Comparison of ENCODE assay signal across 10 cellular contexts in the genomic region with DNA sequence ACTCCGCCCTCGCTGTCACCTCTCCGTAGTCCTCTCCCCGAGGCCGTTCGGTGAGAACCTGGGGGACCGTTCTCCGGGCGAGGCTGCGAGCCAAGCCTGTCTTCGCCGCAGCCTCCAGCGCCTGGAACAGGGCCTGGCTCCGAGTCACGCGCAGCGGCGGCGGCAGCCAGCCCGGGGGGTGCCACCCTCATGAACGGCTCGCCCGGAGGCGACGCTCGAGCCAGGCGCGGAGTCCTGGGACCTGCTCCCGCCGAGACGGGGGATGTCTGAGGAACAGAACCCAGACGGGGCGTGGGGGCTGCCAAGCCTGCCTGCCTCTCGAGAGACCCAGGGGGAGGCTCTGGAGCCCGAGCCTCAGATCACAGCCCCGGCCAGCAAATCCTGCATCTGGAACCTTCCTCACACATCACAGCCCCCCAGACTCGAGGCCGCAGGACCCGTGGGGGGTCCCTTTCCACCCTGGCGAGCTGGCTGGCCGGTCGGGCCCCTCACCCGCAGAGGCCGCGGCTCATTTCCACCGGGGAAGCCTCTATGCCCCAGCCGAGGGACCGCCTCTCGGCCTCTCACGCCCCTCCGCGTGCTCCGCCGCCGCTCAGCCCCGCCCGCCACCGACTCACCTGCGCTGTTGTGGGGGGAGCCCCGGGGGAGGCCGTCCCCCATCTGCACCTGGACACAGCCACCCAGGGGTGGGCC. TPM values are rescaled to one million over a fixed set of nuclear protein-coding genes. Genes with fewer than 3 reads are reported as not detected.
A peak's percentile ranks its signal among the peaks of the same experiment; 100 is the strongest.
DNase-seq lines count a peak whose midpoint lies in the region; ATAC-seq, FAIRE-seq and TF ChIP-seq lines count a peak whose summit lies in the region.
"Had no signal": no experiment of that assay in that cellular context is flagged by ENCODE, and none has a peak within 500 bp of the region (broad histone marks: within the 10 kb centered on the region; RNA-seq: fewer than 3 reads in every experiment).

No MANE protein-coding gene starts in this region.

- no peak for TF ChIP-seq RAD21 in HepG2 (CRISPR knock-in tag; IDR thresholded peaks at IDR 0.05)

- BruUV-seq in MCF 10A (replicated peaks; lab: Mats Ljungman, UMichigan) = no TSS peak
- BruUV-seq in HepG2 (replicated peaks; lab: Mats Ljungman, UMichigan) = no TSS peak

- H3K79me2 ChIP-seq in HepG2 (ENCODE audit: insufficient read depth, low read length) = no peaks in the 10 kb centered on the region

- peak; percentile 57 for ATAC-seq in Right ventricle myocardium inferior
- ATAC-seq in HepG2 = peak; percentile 2
- no peak for ATAC-seq in GM21367 (IDR thresholded peaks at IDR 0.05; ENCODE audit: unreplicated experiment)

- DNase-seq in Right ventricle myocardium inferior (ENCODE audit: missing footprints) = peak; percentile 69
- no peak for DNase-seq in cardiac septum (ENCODE audit: low spot score)
- peak; percentile 36 for DNase-seq in MCF 10A (ENCODE audit: unreplicated experiment)
- DNase-seq in HepG2 (ENCODE audit: low spot score) = no peak
- peak; percentile 60 for DNase-seq in superior temporal gyrus (ENCODE audit: extremely low spot score)
- DNase-seq in NCI-H2081 treated with DMSO at 0.1 percent for 48 hours (lab: John Stamatoyannopoulos, UW) = no peak
- DNase-seq in mesenteric fat pad (ENCODE audit: low spot score) = no peak

- H2AFZ ChIP-seq in HepG2 (ENCODE audit: low read length) = no peak overlapping the region

- 5% methylated on average over 4 of the region's 61 CpGs for WGBS in HepG2 (ENCODE audit: low lambda C conversion rate)

- no peaks in the 10 kb centered on the region for H3K9me3 ChIP-seq in HepG2 (ENCODE audit: low read length)

- H3K4me2 ChIP-seq in HepG2 (ENCODE audit: low read depth, low read length) = peak overlapping the region; percentile 61

- TF ChIP-seq EP300 in HepG2 (IDR thresholded peaks at IDR 0.05; ENCODE audit: low read depth in 2 of 2, low read length in 2 of 2) (no peak), HepG2 (CRISPR knock-in tag; IDR thresholded peaks at IDR 0.05; ENCODE audit: borderline replicate concordance) (no peak)

- H3K4me1 ChIP-seq in HepG2 (ENCODE audit: insufficient read depth, low read length) = peaks cover 7% of the 10 kb centered on the region; the same call in 1 of the 2 replicates

- H3K4me3 ChIP-seq in HepG2 (replicated peaks in 1 of 3; ENCODE audit: insufficient read depth in 1 of 3, low read depth in 2 of 3, low read length in 3 of 3) = peak overlapping the region in 1 of 3 experiments; percentile 52; a peak in 2 of 6 replicates

- peaks cover 0 to 1% of the 10 kb centered on the region in 2 experiments; a peak in 1 of 5 replicates for H3K36me3 ChIP-seq in HepG2 (replicated peaks in 1 of 2; ENCODE audit: control insufficient read depth in 1 of 2, insufficient read depth in 2 of 2, low read length in 2 of 2)

- no peak overlapping the region for H3K27ac Mint-ChIP-seq in MCF 10A (ENCODE audit: low read depth, unreplicated experiment)

- TF ChIP-seq POLR2A in HepG2 (IDR thresholded peaks at IDR 0.05; ENCODE audit: insufficient read depth in 1 of 2, low read depth in 2 of 2, low read length in 2 of 2) = no peak

- in situ Hi-C loops in HepG2 (cut with HindIII; ENCODE audit: extremely low pct_ligation_motif_present, low pct_unique_long_range_greater_than_20kb) = no loop called here

- H3K27ac ChIP-seq in HepG2 (ENCODE audit: extremely low read length, insufficient read depth, low read length) = no peak overlapping the region

- H3K27me3 Mint-ChIP-seq in MCF 10A (ENCODE audit: insufficient read depth, unreplicated experiment) = peaks cover 31% of the 10 kb centered on the region

- intact Hi-C loops in Right ventricle myocardium inferior (cut with DNase I) = no loop called here
- intact Hi-C loops in cardiac septum (cut with DNase I) = no loop called here
- intact Hi-C loops in MCF 10A (cut with micrococcal nuclease) = no loop called here
- intact Hi-C loops in HepG2 (cut with micrococcal nuclease; ENCODE audit: unreplicated experiment) = no loop called here

- no peaks in the 10 kb centered on the region for H3K9me3 Mint-ChIP-seq in MCF 10A (ENCODE audit: unreplicated experiment)
- H3K9me3 Mint-ChIP-seq: neural crest cell had no signal

- CTCF ChIA-PET in MCF 10A (lab: Yijun Ruan, JAX) = no interaction called here
- CTCF ChIA-PET in HepG2 (lab: Yijun Ruan, JAX; ENCODE audit: low intra/inter-chr PET ratio, low total read pairs) = no interaction called here

- H3K4me3 Mint-ChIP-seq in MCF 10A (ENCODE audit: unreplicated experiment) = no peak overlapping the region

- H4K20me1 ChIP-seq in HepG2 (ENCODE audit: insufficient read depth, low read length) = peaks cover 41% of the 10 kb centered on the region

- TF ChIP-seq CTCF in MCF 10A (IDR thresholded peaks at IDR 0.05; ENCODE audit: unreplicated experiment) (no peak), HepG2 (CRISPR knock-in tag; IDR thresholded peaks at IDR 0.05) (no peak)

- peaks cover under 1% of the 10 kb centered on the region for H3K36me3 Mint-ChIP-seq in MCF 10A (ENCODE audit: insufficient read depth, unreplicated experiment)

- FAIRE-seq in HepG2 (lab: Jason Lieb, UNC) = no peak
- FAIRE-seq: G401.6 had no signal

- no peak overlapping the region for H3K9ac ChIP-seq in HepG2 (ENCODE audit: insufficient read depth, low read depth, low read length)

- peaks cover 23 to 48% of the 10 kb centered on the region in 2 experiments for H3K27me3 ChIP-seq in HepG2 (ENCODE audit: control insufficient read depth in 1 of 2, insufficient read depth in 2 of 2, low read length in 2 of 2)

- POLR2A ChIA-PET in MCF 10A (lab: Yijun Ruan, JAX) = no interaction called here
- POLR2A ChIA-PET in HepG2 (lab: Yijun Ruan, JAX) = interaction anchor here (0.6 kb wide), 1 partner anchor 25 kb away, joined by 3 read pairs; no protein-coding TSS in a partner anchor

- no peaks in the 10 kb centered on the region for H3K4me1 Mint-ChIP-seq in MCF 10A (ENCODE audit: insufficient read depth, unreplicated experiment)

RNA-seq across cellular contexts. Expression of a gene that starts 4.1 kb away (rescaled TPM):
- total RNA-seq in Right ventricle myocardium inferior (6.8 TPM), cardiac septum (not detected), MCF 10A (2022) (not detected in 2 replicates), HepG2 (2016; rRNA removed; fragmentation: Illumina TruSeq; extraction: Trizol) (not detected in 2 replicates), mesenteric fat pad (not detected)
- not detected in 2 replicates for total RNA-seq in HepG2 (2016; cell fraction: cytosol; rRNA removed; fragmentation: Illumina TruSeq; extraction: Trizol; ENCODE audit: low read depth)
- total RNA-seq in HepG2 (2016; cell fraction: insoluble cytoplasmic fraction; rRNA removed; fragmentation: Illumina TruSeq; extraction: Trizol) = not detected in 2 replicates
- not detected in 2 replicates for total RNA-seq in HepG2 (2016; cell fraction: membrane; rRNA removed; fragmentation: Illumina TruSeq; extraction: Trizol)
- total RNA-seq in HepG2 (2016; cell fraction: nucleus; rRNA removed; fragmentation: Illumina TruSeq; extraction: Trizol) = not detected in 2 replicates
- polyA plus RNA-seq in HepG2 (2011; rRNA removed) = not detected in 2 replicates
- not detected in 2 replicates for polyA plus RNA-seq in HepG2 (2011; cell fraction: cytosol; rRNA removed)
- not detected in 2 replicates for polyA plus RNA-seq in HepG2 (2011; cell fraction: nucleus; rRNA removed)
- polyA plus RNA-seq in HepG2 (2012) = not detected in 2 replicates
- polyA plus RNA-seq in HepG2 (2016; cell fraction: cytosol; fragmentation: Illumina TruSeq; extraction: Trizol; ENCODE audit: low read depth) = not detected in 2 replicates
- not detected in 2 replicates for polyA plus RNA-seq in HepG2 (2016; cell fraction: insoluble cytoplasmic fraction; fragmentation: Illumina TruSeq; extraction: Trizol; ENCODE audit: low read depth)
- polyA plus RNA-seq in HepG2 (2016; cell fraction: membrane; fragmentation: Illumina TruSeq; extraction: Trizol; ENCODE audit: low read depth) = not detected in 2 replicates
- polyA plus RNA-seq in HepG2 (2016; cell fraction: nucleus; fragmentation: Illumina TruSeq; extraction: Trizol; ENCODE audit: insufficient read depth, low read depth) = not detected in 2 replicates
- not detected in 2 replicates for polyA minus RNA-seq in HepG2 (2011; rRNA and poly(A)+ RNA removed; ENCODE audit: low replicate concordance)
- not detected in 2 replicates for polyA minus RNA-seq in HepG2 (2011; cell fraction: cytosol; rRNA and poly(A)+ RNA removed)
- polyA minus RNA-seq in HepG2 (2011; cell fraction: nucleus; rRNA and poly(A)+ RNA removed) = not detected in 2 replicates

RNA-seq across cellular contexts. Expression of a gene that starts 15.9 kb away (rescaled TPM):
- total RNA-seq in Right ventricle myocardium inferior = 1.2 TPM
- 0.08 TPM for total RNA-seq in cardiac septum
- total RNA-seq in MCF 10A (2022) = 0.12 TPM in 2 replicates
- 0.11 TPM in 1 of 2 replicates, not detected in the other for total RNA-seq in HepG2 (2016; rRNA removed; fragmentation: Illumina TruSeq; extraction: Trizol)
- total RNA-seq in HepG2 (2016; cell fraction: cytosol; rRNA removed; fragmentation: Illumina TruSeq; extraction: Trizol; ENCODE audit: low read depth) = 0.10 TPM in 1 of 2 replicates, not detected in the other
- 0.17 TPM in 1 of 2 replicates, not detected in the other for total RNA-seq in HepG2 (2016; cell fraction: insoluble cytoplasmic fraction; rRNA removed; fragmentation: Illumina TruSeq; extraction: Trizol)
- 0.07 and 0.09 TPM in 2 replicates for total RNA-seq in HepG2 (2016; cell fraction: membrane; rRNA removed; fragmentation: Illumina TruSeq; extraction: Trizol)
- total RNA-seq in HepG2 (2016; cell fraction: nucleus; rRNA removed; fragmentation: Illumina TruSeq; extraction: Trizol) = 0.25 and 0.38 TPM in 2 replicates
- polyA plus RNA-seq in HepG2 (2011; rRNA removed) = 0.22 and 0.29 TPM in 2 replicates
- polyA plus RNA-seq in HepG2 (2011; cell fraction: cytosol; rRNA removed) = 0.03 and 0.04 TPM in 2 replicates
- 1.2 and 1.7 TPM in 2 replicates for polyA plus RNA-seq in HepG2 (2011; cell fraction: nucleus; rRNA removed)
- polyA plus RNA-seq in HepG2 (2012) = 0.16 and 0.31 TPM in 2 replicates
- polyA plus RNA-seq in HepG2 (2016; cell fraction: cytosol; fragmentation: Illumina TruSeq; extraction: Trizol; ENCODE audit: low read depth) = not detected in 2 replicates
- 0.05 TPM in 1 of 2 replicates, not detected in the other for polyA plus RNA-seq in HepG2 (2016; cell fraction: insoluble cytoplasmic fraction; fragmentation: Illumina TruSeq; extraction: Trizol; ENCODE audit: low read depth)
- 0.05 and 0.06 TPM in 2 replicates for polyA plus RNA-seq in HepG2 (2016; cell fraction: membrane; fragmentation: Illumina TruSeq; extraction: Trizol; ENCODE audit: low read depth)
- polyA plus RNA-seq in HepG2 (2016; cell fraction: nucleus; fragmentation: Illumina TruSeq; extraction: Trizol; ENCODE audit: insufficient read depth, low read depth) = 1.1 and 1.2 TPM in 2 replicates
- 0.46 and 1.4 TPM in 2 replicates for polyA minus RNA-seq in HepG2 (2011; rRNA and poly(A)+ RNA removed; ENCODE audit: low replicate concordance)
- polyA minus RNA-seq in HepG2 (2011; cell fraction: cytosol; rRNA and poly(A)+ RNA removed) = 0.20 TPM in 1 of 2 replicates, not detected in the other
- 0.26 and 0.37 TPM in 2 replicates for polyA minus RNA-seq in HepG2 (2011; cell fraction: nucleus; rRNA and poly(A)+ RNA removed)
- 0.19 TPM for total RNA-seq in mesenteric fat pad

RNA-seq across cellular contexts. Expression of a gene that starts 36.2 kb away (rescaled TPM):
- total RNA-seq in Right ventricle myocardium inferior (1.5 TPM), cardiac septum (0.24 TPM), MCF 10A (2022) (9.1 and 21.1 TPM in 2 replicates), HepG2 (2016; rRNA removed; fragmentation: Illumina TruSeq; extraction: Trizol) (37.3 and 41.8 TPM in 2 replicates), mesenteric fat pad (not detected)
- total RNA-seq in HepG2 (2016; cell fraction: cytosol; rRNA removed; fragmentation: Illumina TruSeq; extraction: Trizol; ENCODE audit: low read depth) = 13.0 and 13.7 TPM in 2 replicates
- 37.1 and 38.5 TPM in 2 replicates for total RNA-seq in HepG2 (2016; cell fraction: insoluble cytoplasmic fraction; rRNA removed; fragmentation: Illumina TruSeq; extraction: Trizol)
- 17.3 and 25.3 TPM in 2 replicates for total RNA-seq in HepG2 (2016; cell fraction: membrane; rRNA removed; fragmentation: Illumina TruSeq; extraction: Trizol)
- 25.4 and 26.0 TPM in 2 replicates for total RNA-seq in HepG2 (2016; cell fraction: nucleus; rRNA removed; fragmentation: Illumina TruSeq; extraction: Trizol)
- 10.6 and 11.2 TPM in 2 replicates for polyA plus RNA-seq in HepG2 (2011; rRNA removed)
- 6.7 and 15.2 TPM in 2 replicates for polyA plus RNA-seq in HepG2 (2011; cell fraction: cytosol; rRNA removed)
- polyA plus RNA-seq in HepG2 (2011; cell fraction: nucleus; rRNA removed) = 15.5 and 21.0 TPM in 2 replicates
- 4.9 and 8.1 TPM in 2 replicates for polyA plus RNA-seq in HepG2 (2012)
- polyA plus RNA-seq in HepG2 (2016; cell fraction: cytosol; fragmentation: Illumina TruSeq; extraction: Trizol; ENCODE audit: low read depth) = 11.6 and 12.9 TPM in 2 replicates
- 35.7 and 42.0 TPM in 2 replicates for polyA plus RNA-seq in HepG2 (2016; cell fraction: insoluble cytoplasmic fraction; fragmentation: Illumina TruSeq; extraction: Trizol; ENCODE audit: low read depth)
- 15.9 TPM in 2 replicates for polyA plus RNA-seq in HepG2 (2016; cell fraction: membrane; fragmentation: Illumina TruSeq; extraction: Trizol; ENCODE audit: low read depth)
- polyA plus RNA-seq in HepG2 (2016; cell fraction: nucleus; fragmentation: Illumina TruSeq; extraction: Trizol; ENCODE audit: insufficient read depth, low read depth) = 29.0 and 31.5 TPM in 2 replicates
- 31.7 and 74.0 TPM in 2 replicates for polyA minus RNA-seq in HepG2 (2011; rRNA and poly(A)+ RNA removed; ENCODE audit: low replicate concordance)
- polyA minus RNA-seq in HepG2 (2011; cell fraction: cytosol; rRNA and poly(A)+ RNA removed) = 4.4 and 9.0 TPM in 2 replicates
- polyA minus RNA-seq in HepG2 (2011; cell fraction: nucleus; rRNA and poly(A)+ RNA removed) = 7.8 and 10.3 TPM in 2 replicates

RNA-seq across cellular contexts. Expression of a gene that starts 58.5 kb away (rescaled TPM):
- 0.08 TPM for total RNA-seq in Right ventricle myocardium inferior
- total RNA-seq in cardiac septum = not detected
- 0.21 and 0.29 TPM in 2 replicates for total RNA-seq in MCF 10A (2022)
- not detected in 2 replicates for total RNA-seq in HepG2 (2016; rRNA removed; fragmentation: Illumina TruSeq; extraction: Trizol)
- total RNA-seq in HepG2 (2016; cell fraction: cytosol; rRNA removed; fragmentation: Illumina TruSeq; extraction: Trizol; ENCODE audit: low read depth) = not detected in 2 replicates
- not detected in 2 replicates for total RNA-seq in HepG2 (2016; cell fraction: insoluble cytoplasmic fraction; rRNA removed; fragmentation: Illumina TruSeq; extraction: Trizol)
- total RNA-seq in HepG2 (2016; cell fraction: membrane; rRNA removed; fragmentation: Illumina TruSeq; extraction: Trizol) = 0.03 TPM in 1 of 2 replicates, not detected in the other
- not detected in 2 replicates for total RNA-seq in HepG2 (2016; cell fraction: nucleus; rRNA removed; fragmentation: Illumina TruSeq; extraction: Trizol)
- polyA plus RNA-seq in HepG2 (2011; rRNA removed) = 0.04 and 0.08 TPM in 2 replicates
- polyA plus RNA-seq in HepG2 (2011; cell fraction: cytosol; rRNA removed) = 0.01 and 0.04 TPM in 2 replicates
- 0.14 TPM in 1 of 2 replicates, not detected in the other for polyA plus RNA-seq in HepG2 (2011; cell fraction: nucleus; rRNA removed)
- 0.08 TPM in 1 of 2 replicates, not detected in the other for polyA plus RNA-seq in HepG2 (2012)
- polyA plus RNA-seq in HepG2 (2016; cell fraction: cytosol; fragmentation: Illumina TruSeq; extraction: Trizol; ENCODE audit: low read depth) = not detected in 2 replicates
- 0.07 TPM in 1 of 2 replicates, not detected in the other for polyA plus RNA-seq in HepG2 (2016; cell fraction: insoluble cytoplasmic fraction; fragmentation: Illumina TruSeq; extraction: Trizol; ENCODE audit: low read depth)
- 0.07 TPM in 1 of 2 replicates, not detected in the other for polyA plus RNA-seq in HepG2 (2016; cell fraction: membrane; fragmentation: Illumina TruSeq; extraction: Trizol; ENCODE audit: low read depth)
- 0.09 TPM in 1 of 2 replicates, not detected in the other for polyA plus RNA-seq in HepG2 (2016; cell fraction: nucleus; fragmentation: Illumina TruSeq; extraction: Trizol; ENCODE audit: insufficient read depth, low read depth)
- polyA minus RNA-seq in HepG2 (2011; rRNA and poly(A)+ RNA removed; ENCODE audit: low replicate concordance) = 0.04 and 2.7 TPM in 2 replicates
- polyA minus RNA-seq in HepG2 (2011; cell fraction: cytosol; rRNA and poly(A)+ RNA removed) = not detected in 2 replicates
- polyA minus RNA-seq in HepG2 (2011; cell fraction: nucleus; rRNA and poly(A)+ RNA removed) = not detected in 2 replicates
- 0.55 TPM for total RNA-seq in mesenteric fat pad

Comparison
In these comparisons a context has a peak if more than half of its experiments do, and no peak if none do; other contexts are left out.
1. DNase-seq: peak in Right ventricle myocardium inferior (single experiment), MCF 10A (single experiment) and superior temporal gyrus (single experiment); none in cardiac septum (single experiment), HepG2 (single experiment), NCI-H2081 treated with DMSO at 0.1 percent for 48 hours (single experiment) and mesenteric fat pad (single experiment).